Comparison of ENCODE assay signal across 15 cellular contexts in genomic region chr10:112752268-112752667, GRCh38.
DNase-seq lines count a peak whose midpoint lies in the region; ATAC-seq and TF ChIP-seq lines count a peak whose summit lies in the region.
"Had no signal": no experiment of that assay in that cellular context is flagged by ENCODE, and none has a peak within 500 bp of the region (broad histone marks: within the 10 kb centered on the region; RNA-seq: fewer than 3 reads in every experiment).

No MANE protein-coding gene starts in this region.

- TF ChIP-seq CTCF in brain microvascular endothelial cell (IDR thresholded peaks at IDR 0.05; ENCODE audit: low read depth, low read length, missing control alignments) = no peak

- H3K27me3 ChIP-seq in brain microvascular endothelial cell (replicated peaks) = no peaks in the 10 kb centered on the region

- H3K36me3 ChIP-seq in brain microvascular endothelial cell (replicated peaks) = no peaks in the 10 kb centered on the region

- ATAC-seq in left lobe of liver (peak; percentile 58), GM21381 (IDR thresholded peaks at IDR 0.05; ENCODE audit: unreplicated experiment) (no peak)

- H3K27ac ChIP-seq in brain microvascular endothelial cell = no peak overlapping the region

- in situ Hi-C loops in brain microvascular endothelial cell (cut with HindIII; ENCODE audit: low pct_ligation_motif_present, low sequenced_read_pairs) = no loop called here

- H3K4me3 ChIP-seq in brain microvascular endothelial cell (ENCODE audit: low read depth, low read length) = no peak overlapping the region

- DNase-seq in EL (peak; percentile 13), brain microvascular endothelial cell (peak; percentile 1), left lobe of liver (ENCODE audit: low spot score) (no peak), renal cortical epithelial cell (ENCODE audit: low read depth) (peak; percentile 33), NCI-H526 (lab: John Stamatoyannopoulos, UW) (no peak), SIG-M5 (lab: John Stamatoyannopoulos, UW) (no peak), HK-2 (ENCODE audit: unreplicated experiment) (no peak)
- DNase-seq: CD4-positive, alpha-beta T cell; DMS79 treated with DMSO at 0.1 percent for 48 hours; GF-D8; NCI-H1436 treated with DMSO at 0.1 percent for 48 hours; NCI-H2081; NCI-H2227 treated with DMSO at 0.1 percent for 48 hours; SK-N-SH had no signal

Comparison
In these comparisons a context has a peak if more than half of its experiments do, and no peak if none do; other contexts are left out.
1. DNase-seq: peak in EL (single experiment), brain microvascular endothelial cell (single experiment) and renal cortical epithelial cell (single experiment); none in left lobe of liver (single experiment), NCI-H526 (0 of 2), SIG-M5 (single experiment) and HK-2 (single experiment).